20 cellular contexts compared by ENCODE assay signal in genomic region chr18:70028084-70028483, GRCh38.
DNase-seq lines count a peak whose midpoint lies in the region; ATAC-seq and TF ChIP-seq lines count a peak whose summit lies in the region.
"Had no signal": no experiment of that assay in that cellular context is flagged by ENCODE, and none has a peak within 500 bp of the region (broad histone marks: within the 10 kb centered on the region; RNA-seq: fewer than 3 reads in every experiment).

No MANE protein-coding gene starts in this region.

- DNase-seq in GM03348 (ENCODE audit: low spot score) (no peak), hypothalamus (lab: John Stamatoyannopoulos, UW) (no peak)
- no peak for DNase-seq in natural killer cell treated with Interleukin-12 subunit alpha and Interleukin-12 subunit beta and Interleukin-15 and Interleukin-18, amount 100 ng/mL, for 72 hours (ENCODE audit: low spot score)
- DNase-seq: activated CD8-positive, alpha-beta T cell treated with anti-CD3 and anti-CD28 coated beads, Interleukin-2, amount 10 ng/mL, durations not matched to agents 7 days and 5 days; activated T-cell treated with anti-CD3 and anti-CD28 coated beads, Interleukin-2, amount 50 U/mL, for 24 hours; foreskin keratinocyte; HCEC 1CT; NCI-H1417; NCI-H524; RPMI8226; stimulated activated CD4-positive, alpha-beta T cell treated with anti-CD3 and anti-CD28 coated beads, Interleukin-2, amount 100 ng/mL, for 48 hours; tibial artery had no signal

- peaks cover 40% of the 10 kb centered on the region for H3K36me3 Mint-ChIP-seq in natural killer cell treated with Interleukin-12 subunit alpha and Interleukin-12 subunit beta and Interleukin-15 and Interleukin-18, amount 100 ng/mL, for 72 hours

- no peaks in the 10 kb centered on the region for H3K27me3 Mint-ChIP-seq in natural killer cell treated with Interleukin-12 subunit alpha and Interleukin-12 subunit beta and Interleukin-15 and Interleukin-18, amount 100 ng/mL, for 72 hours
- H3K27me3 Mint-ChIP-seq: activated naive CD4-positive, alpha-beta T cell treated with anti-CD3 and anti-CD28 coated beads, Interleukin-2, amount 50 U/mL, for 24 hours; activated T-cell treated with anti-CD3 and anti-CD28 coated beads, Interleukin-2, amount 50 U/mL, for 24 hours; stimulated activated naive CD8-positive, alpha-beta T cell treated with anti-CD3 and anti-CD28 coated beads, Interleukin-15, Interleukin-2, amounts not matched to agents 100 ng/mL and 50 ng/mL, for 24 hours had no signal

- peaks cover 8% of the 10 kb centered on the region for H3K9me3 Mint-ChIP-seq in natural killer cell treated with Interleukin-12 subunit alpha and Interleukin-12 subunit beta and Interleukin-15 and Interleukin-18, amount 100 ng/mL, for 72 hours
- H3K9me3 Mint-ChIP-seq: activated naive CD4-positive, alpha-beta T cell treated with anti-CD3 and anti-CD28 coated beads, Interleukin-2, amount 50 U/mL, for 24 hours; activated T-cell treated with anti-CD3 and anti-CD28 coated beads, Interleukin-2, amount 50 U/mL, for 24 hours; stimulated activated naive CD8-positive, alpha-beta T cell treated with anti-CD3 and anti-CD28 coated beads, Interleukin-15, Interleukin-2, amounts not matched to agents 100 ng/mL and 50 ng/mL, for 24 hours had no signal

- H3K27ac Mint-ChIP-seq in natural killer cell treated with Interleukin-12 subunit alpha and Interleukin-12 subunit beta and Interleukin-15 and Interleukin-18, amount 100 ng/mL, for 72 hours, result no peak overlapping the region
- H3K27ac Mint-ChIP-seq: activated CD8-positive, alpha-beta T cell treated with anti-CD3 and anti-CD28 coated beads, Interleukin-2, amount 10 ng/mL, durations not matched to agents 7 days and 5 days; activated naive CD4-positive, alpha-beta T cell treated with anti-CD3 and anti-CD28 coated beads, Interleukin-2, amount 50 U/mL, for 24 hours; activated T-cell treated with anti-CD3 and anti-CD28 coated beads, Interleukin-2, amount 50 U/mL, for 24 hours; stimulated activated naive CD8-positive, alpha-beta T cell treated with anti-CD3 and anti-CD28 coated beads, Interleukin-15, Interleukin-2, amounts not matched to agents 100 ng/mL and 50 ng/mL, for 24 hours had no signal

- no peak overlapping the region for H3K4me3 Mint-ChIP-seq in natural killer cell treated with Interleukin-12 subunit alpha and Interleukin-12 subunit beta and Interleukin-15 and Interleukin-18, amount 100 ng/mL, for 72 hours
- H3K4me3 Mint-ChIP-seq: activated CD8-positive, alpha-beta T cell treated with anti-CD3 and anti-CD28 coated beads, Interleukin-2, amount 10 ng/mL, durations not matched to agents 7 days and 5 days; activated naive CD4-positive, alpha-beta T cell treated with anti-CD3 and anti-CD28 coated beads, Interleukin-2, amount 50 U/mL, for 24 hours; activated T-cell treated with anti-CD3 and anti-CD28 coated beads, Interleukin-2, amount 50 U/mL, for 24 hours; stimulated activated naive CD8-positive, alpha-beta T cell treated with anti-CD3 and anti-CD28 coated beads, Interleukin-15, Interleukin-2, amounts not matched to agents 100 ng/mL and 50 ng/mL, for 24 hours had no signal

- H3K4me1 Mint-ChIP-seq in natural killer cell treated with Interleukin-12 subunit alpha and Interleukin-12 subunit beta and Interleukin-15 and Interleukin-18, amount 100 ng/mL, for 72 hours (ENCODE audit: low read depth in 2 of 2), result peaks cover 30 to 40% of the 10 kb centered on the region in 2 donors
- H3K4me1 Mint-ChIP-seq: activated naive CD4-positive, alpha-beta T cell treated with anti-CD3 and anti-CD28 coated beads, Interleukin-2, amount 50 U/mL, for 24 hours had no signal

- ATAC-seq in GM18517 (IDR thresholded peaks at IDR 0.05; ENCODE audit: unreplicated experiment), result peak; percentile 34
- peak; percentile 38 for ATAC-seq in GM19452 (IDR thresholded peaks at IDR 0.05; ENCODE audit: unreplicated experiment)
- ATAC-seq in HG02759 (IDR thresholded peaks at IDR 0.05; ENCODE audit: unreplicated experiment), result peak; percentile 47
- peak; percentile 42 for ATAC-seq in HG03442 (IDR thresholded peaks at IDR 0.05; ENCODE audit: unreplicated experiment)
- no peak for ATAC-seq in natural killer cell treated with Interleukin-12 subunit alpha and Interleukin-12 subunit beta and Interleukin-15 and Interleukin-18, amount 100 ng/mL, for 72 hours
- ATAC-seq in SK-N-SH treated with all-trans-retinoic acid at 6 μM for 48 hours, result no peak
- ATAC-seq: activated CD4-positive, CD25-positive, alpha-beta regulatory T cell treated with anti-CD3 and anti-CD28 coated beads, Interleukin-2, amount 50 U/mL, for 24 hours; activated CD8-positive, alpha-beta T cell treated with anti-CD3 and anti-CD28 coated beads, Interleukin-2, amount 10 ng/mL, durations not matched to agents 7 days and 5 days; foreskin keratinocyte had no signal

TF ChIP-seq in SK-N-SH treated with all-trans-retinoic acid at 6 μM for 48 hours, 23 proteins besides CTCF, POLR2A, EP300 and RAD21:
- TF ChIP-seq ZFP3 (CRISPR knock-in tag; IDR thresholded peaks at IDR 0.05) (no peak), SNAI2 (CRISPR knock-in tag; IDR thresholded peaks at IDR 0.05) (no peak), TOX (CRISPR knock-in tag; IDR thresholded peaks at IDR 0.05; ENCODE audit: borderline replicate concordance) (no peak), ZFP30 (CRISPR knock-in tag; IDR thresholded peaks at IDR 0.05) (no peak), PATZ1 (CRISPR knock-in tag; IDR thresholded peaks at IDR 0.05; ENCODE audit: borderline replicate concordance) (no peak), TCF4 (CRISPR knock-in tag; IDR thresholded peaks at IDR 0.05; ENCODE audit: borderline replicate concordance) (no peak), RARB (CRISPR knock-in tag; IDR thresholded peaks at IDR 0.05) (no peak), ZNF8 (CRISPR knock-in tag; IDR thresholded peaks at IDR 0.05) (no peak), BACH2 (CRISPR knock-in tag; IDR thresholded peaks at IDR 0.05; ENCODE audit: borderline replicate concordance) (no peak), ESRRG (CRISPR knock-in tag; IDR thresholded peaks at IDR 0.05) (no peak)

Comparison
In these comparisons a context has a peak if more than half of its experiments do, and no peak if none do; other contexts are left out.
1. ATAC-seq: peak in GM18517 (single experiment), GM19452 (single experiment), HG02759 (single experiment) and HG03442 (single experiment); none in natural killer cell treated with Interleukin-12 subunit alpha and Interleukin-12 subunit beta and Interleukin-15 and Interleukin-18, amount 100 ng/mL, for 72 hours (0 of 2) and SK-N-SH treated with all-trans-retinoic acid at 6 μM for 48 hours (single experiment).